Comparison of ENCODE assay signal across 1 cellular context in genomic region chr9:110340306-110340705, GRCh38.
TF ChIP-seq lines count a peak whose summit lies in the region.

No MANE protein-coding gene starts in this region.

TF ChIP-seq in Ishikawa, 13 proteins besides CTCF, POLR2A, EP300 and RAD21 (continued from another document):
- TF ChIP-seq REST (IDR thresholded peaks at IDR 0.05; ENCODE audit: low read depth) (no peak), YY1 (IDR thresholded peaks at IDR 0.05; ENCODE audit: low read depth) (no peak), TEAD4 (IDR thresholded peaks at IDR 0.05) (no peak)
